In the genomic region with DNA sequence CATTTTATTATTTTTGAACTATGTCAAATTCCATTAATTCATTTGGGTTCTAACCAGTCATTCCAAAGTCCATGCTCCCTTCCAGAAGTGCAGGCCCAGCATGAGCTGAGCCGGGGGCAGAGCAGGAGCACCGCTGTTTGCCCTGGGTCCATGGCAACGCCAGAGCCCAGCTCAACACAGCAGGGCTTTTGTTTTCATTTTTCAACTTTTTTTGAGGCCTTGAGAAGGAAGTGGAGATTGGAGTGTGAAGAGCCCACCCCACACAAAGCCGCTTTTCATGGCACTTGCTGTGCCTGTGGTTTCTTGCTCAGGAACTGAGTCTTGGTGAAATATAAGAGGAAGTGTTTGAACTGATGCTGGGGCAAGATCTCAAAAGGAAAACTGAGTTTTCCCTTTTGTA, we compare ENCODE assay signal across 8 cellular contexts. TPM values are rescaled to one million over a fixed set of nuclear protein-coding genes. Genes with fewer than 3 reads are reported as not detected.
DNase-seq lines count a peak whose midpoint lies in the region; ATAC-seq, FAIRE-seq and TF ChIP-seq lines count a peak whose summit lies in the region.

No MANE protein-coding gene starts in this region.

- no peak overlapping the region for H2AFZ ChIP-seq in HepG2 (ENCODE audit: low read length)

- no peaks in the 10 kb centered on the region for H3K79me2 ChIP-seq in HepG2 (ENCODE audit: insufficient read depth, low read length)

- in situ Hi-C loops in HepG2 (cut with HindIII; ENCODE audit: extremely low pct_ligation_motif_present, low pct_unique_long_range_greater_than_20kb), result no loop called here

- TF ChIP-seq CTCF in HepG2 (CRISPR knock-in tag; IDR thresholded peaks at IDR 0.05) (no peak), thoracic aorta (IDR thresholded peaks at IDR 0.05) (no peak), Caco-2 (IDR thresholded peaks at IDR 0.05; ENCODE audit: insufficient read depth in 1 of 2, low read depth in 1 of 2, low read length in 1 of 2, severe bottlenecking in 1 of 2, unreplicated experiment in 1 of 2) (no peak)

- intact Hi-C loops in HepG2 (cut with micrococcal nuclease; ENCODE audit: unreplicated experiment), result loop anchor here (2.0 kb wide), 1 partner anchor 17 kb away; no protein-coding TSS in a partner anchor
- intact Hi-C loops in Caco-2 (cut with micrococcal nuclease; ENCODE audit: unreplicated experiment), result no loop called here

- POLR2A ChIA-PET in activated naive CD8-positive, alpha-beta T cell treated with anti-CD3 and anti-CD28 coated beads, Interleukin-2, amount 10 ng/mL, durations not matched to agents 7 days and 5 days (lab: Charles Lee), result interaction anchor here (1.0 to 6.2 kb wide), 8 partner anchors 13 to 90 kb away, joined by 3 to 76 read pairs (median 7); a partner anchor contains a TSS
- POLR2A ChIA-PET in HepG2 (lab: Yijun Ruan, JAX), result interaction anchor here (0.9 to 4.3 kb wide), 5 partner anchors 12 to 164 kb away, joined by 3 to 48 read pairs (median 5); a partner anchor contains a TSS
- POLR2A ChIA-PET in Caco-2 (lab: Charles Lee), result no interaction called here

- TF ChIP-seq POLR2A in HepG2 (IDR thresholded peaks at IDR 0.05; ENCODE audit: insufficient read depth in 1 of 2, low read depth in 2 of 2, low read length in 2 of 2), result peak in 1 of 2 experiments; percentile 40; a peak in 1 of 4 replicates

- WGBS in HepG2 (ENCODE audit: low lambda C conversion rate), result 0% methylated on average over 4 of the region's 4 CpGs

- H3K27ac Mint-ChIP-seq in activated naive CD8-positive, alpha-beta T cell treated with anti-CD3 and anti-CD28 coated beads, Interleukin-2, amount 10 ng/mL, durations not matched to agents 7 days and 5 days, result peak overlapping the region; percentile 93
- H3K27ac Mint-ChIP-seq in Caco-2 (ENCODE audit: unreplicated experiment), result no peak overlapping the region

- no peaks in the 10 kb centered on the region for H4K20me1 ChIP-seq in HepG2 (ENCODE audit: insufficient read depth, low read length)

- H3K36me3 Mint-ChIP-seq in activated naive CD8-positive, alpha-beta T cell treated with anti-CD3 and anti-CD28 coated beads, Interleukin-2, amount 10 ng/mL, durations not matched to agents 7 days and 5 days, result peaks cover 1% of the 10 kb centered on the region
- no peaks in the 10 kb centered on the region for H3K36me3 Mint-ChIP-seq in Caco-2 (ENCODE audit: insufficient read depth, unreplicated experiment)

- peak; percentile 92 for ATAC-seq in activated naive CD8-positive, alpha-beta T cell treated with anti-CD3 and anti-CD28 coated beads, Interleukin-2, amount 10 ng/mL, durations not matched to agents 7 days and 5 days (ENCODE audit: low read depth)
- peak; percentile 97 for ATAC-seq in HepG2
- no peak for ATAC-seq in thoracic aorta (ENCODE audit: insufficient number of reproducible peaks, low FRiP score, low read depth)
- no peak for ATAC-seq in GM21619 (IDR thresholded peaks at IDR 0.05; ENCODE audit: unreplicated experiment)

- H3K4me1 Mint-ChIP-seq in activated naive CD8-positive, alpha-beta T cell treated with anti-CD3 and anti-CD28 coated beads, Interleukin-2, amount 10 ng/mL, durations not matched to agents 7 days and 5 days, result peaks cover 40% of the 10 kb centered on the region
- H3K4me1 Mint-ChIP-seq in Caco-2 (ENCODE audit: low read depth, unreplicated experiment), result peaks cover 9% of the 10 kb centered on the region

- H3K9me3 Mint-ChIP-seq in activated naive CD8-positive, alpha-beta T cell treated with anti-CD3 and anti-CD28 coated beads, Interleukin-2, amount 10 ng/mL, durations not matched to agents 7 days and 5 days, result no peaks in the 10 kb centered on the region
- peaks cover 10% of the 10 kb centered on the region for H3K9me3 Mint-ChIP-seq in Caco-2 (ENCODE audit: unreplicated experiment)

- H3K4me3 ChIP-seq in HepG2 (replicated peaks in 1 of 3; ENCODE audit: insufficient read depth in 1 of 3, low read depth in 2 of 3, low read length in 3 of 3), result peak overlapping the region in 1 of 3 experiments; percentile 54; a peak in 1 of 6 replicates
- no peak overlapping the region for H3K4me3 ChIP-seq in thoracic aorta
- H3K4me3 ChIP-seq in Caco-2 (ENCODE audit: low read depth, low read length), result no peak overlapping the region

- peak overlapping the region; percentile 97 for H3K27ac ChIP-seq in HepG2 (ENCODE audit: extremely low read length, insufficient read depth, low read length)
- H3K27ac ChIP-seq in thoracic aorta, result peak overlapping the region; percentile 55 to 68

- H3K27me3 ChIP-seq in HepG2 (ENCODE audit: control insufficient read depth in 1 of 2, insufficient read depth in 2 of 2, low read length in 2 of 2) (no peaks in the 10 kb centered on the region), thoracic aorta (replicated peaks; ENCODE audit: insufficient read depth) (no peaks in the 10 kb centered on the region), Caco-2 (replicated peaks; ENCODE audit: control insufficient read depth, insufficient read depth, low read length) (no peaks in the 10 kb centered on the region)

- peak; percentile 69 for DNase-seq in activated effector memory CD4-positive, alpha-beta T cell treated with anti-CD3 and anti-CD28 coated beads, Interleukin-2, amount 50 U/mL, for 16 hours
- no peak for DNase-seq in activated effector memory CD4-positive, alpha-beta T cell treated with Interleukin-2 at 50 U/mL for 16 hours
- peak; percentile 59 for DNase-seq in activated naive CD8-positive, alpha-beta T cell treated with anti-CD3 and anti-CD28 coated beads, Interleukin-2, amount 10 ng/mL, durations not matched to agents 7 days and 5 days
- DNase-seq in HepG2 (ENCODE audit: low spot score) (peak; percentile 94), thoracic aorta (ENCODE audit: low spot score) (no peak), Caco-2 (no peak), NCI-H2107 (lab: John Stamatoyannopoulos, UW) (no peak)

- peaks cover 47% of the 10 kb centered on the region for H3K4me1 ChIP-seq in HepG2 (ENCODE audit: insufficient read depth, low read length)
- peaks cover 8 to 24% of the 10 kb centered on the region in 2 donors for H3K4me1 ChIP-seq in thoracic aorta (ENCODE audit: control insufficient read depth in 1 of 2, low read depth in 2 of 2)
- no peaks in the 10 kb centered on the region for H3K4me1 ChIP-seq in Caco-2

- TF ChIP-seq EP300 in HepG2 (IDR thresholded peaks at IDR 0.05; ENCODE audit: low read depth in 2 of 2, low read length in 2 of 2), result peak; percentile 63 to 67; a peak in 3 of 4 replicates
- no peak for TF ChIP-seq EP300 in HepG2 (CRISPR knock-in tag; IDR thresholded peaks at IDR 0.05; ENCODE audit: borderline replicate concordance)

- no peaks in the 10 kb centered on the region for H3K27me3 Mint-ChIP-seq in activated naive CD8-positive, alpha-beta T cell treated with anti-CD3 and anti-CD28 coated beads, Interleukin-2, amount 10 ng/mL, durations not matched to agents 7 days and 5 days
- no peaks in the 10 kb centered on the region for H3K27me3 Mint-ChIP-seq in Caco-2 (ENCODE audit: insufficient read depth, unreplicated experiment)

- H3K36me3 ChIP-seq in HepG2 (replicated peaks in 1 of 2; ENCODE audit: control insufficient read depth in 1 of 2, insufficient read depth in 2 of 2, low read length in 2 of 2) (no peaks in the 10 kb centered on the region), thoracic aorta (no peaks in the 10 kb centered on the region), Caco-2 (ENCODE audit: control insufficient read depth, insufficient read depth, low read length) (no peaks in the 10 kb centered on the region)

- FAIRE-seq in HepG2 (lab: Jason Lieb, UNC), result peak; percentile 96

- CTCF ChIA-PET in HepG2 (lab: Yijun Ruan, JAX; ENCODE audit: low intra/inter-chr PET ratio, low total read pairs), result no interaction called here
- CTCF ChIA-PET in Caco-2 (lab: Charles Lee), result no interaction called here

- H3K4me2 ChIP-seq in HepG2 (ENCODE audit: low read depth, low read length), result peak overlapping the region; percentile 78

- BruUV-seq in HepG2 (replicated peaks; lab: Mats Ljungman, UMichigan) (no TSS peak), Caco-2 (replicated peaks; lab: Mats Ljungman, UMichigan) (no TSS peak)

- no peak for TF ChIP-seq RAD21 in HepG2 (CRISPR knock-in tag; IDR thresholded peaks at IDR 0.05)

- no peaks in the 10 kb centered on the region for H3K9me3 ChIP-seq in HepG2 (ENCODE audit: low read length)
- peaks cover 10% of the 10 kb centered on the region for H3K9me3 ChIP-seq in thoracic aorta
- H3K9me3 ChIP-seq in Caco-2, result peaks cover 4% of the 10 kb centered on the region; the same call in 1 of the 2 replicates

- H3K9ac ChIP-seq in HepG2 (ENCODE audit: insufficient read depth, low read depth, low read length), result peak overlapping the region; percentile 74

- H3K4me3 Mint-ChIP-seq in activated naive CD8-positive, alpha-beta T cell treated with anti-CD3 and anti-CD28 coated beads, Interleukin-2, amount 10 ng/mL, durations not matched to agents 7 days and 5 days, result peak overlapping the region; percentile 77
- no peak overlapping the region for H3K4me3 Mint-ChIP-seq in Caco-2 (ENCODE audit: unreplicated experiment)

RNA-seq across cellular contexts. Expression of a gene that starts 13.2 kb away (rescaled TPM):
- total RNA-seq in activated naive CD8-positive, alpha-beta T cell treated with anti-CD3 and anti-CD28 coated beads, Interleukin-2, amount 10 ng/mL, durations not matched to agents 7 days and 5 days, result 100 to 1,000 TPM; 153 to 157 TPM
- 54.4 and 63.3 TPM in 2 replicates for total RNA-seq in HepG2 (2016; rRNA removed; fragmentation: Illumina TruSeq; extraction: Trizol)
- total RNA-seq in HepG2 (2016; cell fraction: cytosol; rRNA removed; fragmentation: Illumina TruSeq; extraction: Trizol; ENCODE audit: low read depth), result 77.4 and 86.8 TPM in 2 replicates
- total RNA-seq in HepG2 (2016; cell fraction: insoluble cytoplasmic fraction; rRNA removed; fragmentation: Illumina TruSeq; extraction: Trizol), result 53.4 and 57.4 TPM in 2 replicates
- total RNA-seq in HepG2 (2016; cell fraction: membrane; rRNA removed; fragmentation: Illumina TruSeq; extraction: Trizol), result 107 and 119 TPM in 2 replicates
- total RNA-seq in HepG2 (2016; cell fraction: nucleus; rRNA removed; fragmentation: Illumina TruSeq; extraction: Trizol), result 30.5 and 39.1 TPM in 2 replicates
- 75.9 and 78.8 TPM in 2 replicates for polyA plus RNA-seq in HepG2 (2011; rRNA removed)
- polyA plus RNA-seq in HepG2 (2011; cell fraction: cytosol; rRNA removed), result 94.5 and 113 TPM in 2 replicates
- 103 and 105 TPM in 2 replicates for polyA plus RNA-seq in HepG2 (2011; cell fraction: nucleus; rRNA removed)
- 35.7 and 48.7 TPM in 2 replicates for polyA plus RNA-seq in HepG2 (2012)
- 112 and 134 TPM in 2 replicates for polyA plus RNA-seq in HepG2 (2016; cell fraction: cytosol; fragmentation: Illumina TruSeq; extraction: Trizol; ENCODE audit: low read depth)
- polyA plus RNA-seq in HepG2 (2016; cell fraction: insoluble cytoplasmic fraction; fragmentation: Illumina TruSeq; extraction: Trizol; ENCODE audit: low read depth), result 63.9 and 73.9 TPM in 2 replicates
- polyA plus RNA-seq in HepG2 (2016; cell fraction: membrane; fragmentation: Illumina TruSeq; extraction: Trizol; ENCODE audit: low read depth), result 114 and 126 TPM in 2 replicates
- 61.2 and 66.3 TPM in 2 replicates for polyA plus RNA-seq in HepG2 (2016; cell fraction: nucleus; fragmentation: Illumina TruSeq; extraction: Trizol; ENCODE audit: insufficient read depth, low read depth)
- 63.7 and 112 TPM in 2 replicates for polyA minus RNA-seq in HepG2 (2011; rRNA and poly(A)+ RNA removed; ENCODE audit: low replicate concordance)
- polyA minus RNA-seq in HepG2 (2011; cell fraction: cytosol; rRNA and poly(A)+ RNA removed), result 25.9 and 26.0 TPM in 2 replicates
- 50.1 and 53.1 TPM in 2 replicates for polyA minus RNA-seq in HepG2 (2011; cell fraction: nucleus; rRNA and poly(A)+ RNA removed)
- 100 to 1,000 TPM; 125 to 126 TPM for total RNA-seq in thoracic aorta
- 56.2 and 60.6 TPM in 2 replicates for total RNA-seq in Caco-2 (2022)

RNA-seq across cellular contexts. Expression of a gene that starts 17.3 kb away (rescaled TPM):
- total RNA-seq in activated naive CD8-positive, alpha-beta T cell treated with anti-CD3 and anti-CD28 coated beads, Interleukin-2, amount 10 ng/mL, durations not matched to agents 7 days and 5 days, result 10 to 100 TPM; 15.8 to 16.3 TPM
- total RNA-seq in HepG2 (2016; rRNA removed; fragmentation: Illumina TruSeq; extraction: Trizol) (not detected in 2 replicates), thoracic aorta (1 to 10 TPM; 4.7 to 8.4 TPM), Caco-2 (2022) (not detected in 2 replicates)
- 0.26 TPM in 1 of 2 replicates, not detected in the other for total RNA-seq in HepG2 (2016; cell fraction: cytosol; rRNA removed; fragmentation: Illumina TruSeq; extraction: Trizol; ENCODE audit: low read depth)
- not detected in 2 replicates for total RNA-seq in HepG2 (2016; cell fraction: insoluble cytoplasmic fraction; rRNA removed; fragmentation: Illumina TruSeq; extraction: Trizol)
- not detected in 2 replicates for total RNA-seq in HepG2 (2016; cell fraction: membrane; rRNA removed; fragmentation: Illumina TruSeq; extraction: Trizol)
- not detected in 2 replicates for total RNA-seq in HepG2 (2016; cell fraction: nucleus; rRNA removed; fragmentation: Illumina TruSeq; extraction: Trizol)
- not detected in 2 replicates for polyA plus RNA-seq in HepG2 (2011; rRNA removed)
- not detected in 2 replicates for polyA plus RNA-seq in HepG2 (2011; cell fraction: cytosol; rRNA removed)
- polyA plus RNA-seq in HepG2 (2011; cell fraction: nucleus; rRNA removed), result not detected in 2 replicates
- not detected in 2 replicates for polyA plus RNA-seq in HepG2 (2012)
- polyA plus RNA-seq in HepG2 (2016; cell fraction: cytosol; fragmentation: Illumina TruSeq; extraction: Trizol; ENCODE audit: low read depth), result not detected in 2 replicates
- polyA plus RNA-seq in HepG2 (2016; cell fraction: insoluble cytoplasmic fraction; fragmentation: Illumina TruSeq; extraction: Trizol; ENCODE audit: low read depth), result not detected in 2 replicates
- not detected in 2 replicates for polyA plus RNA-seq in HepG2 (2016; cell fraction: membrane; fragmentation: Illumina TruSeq; extraction: Trizol; ENCODE audit: low read depth)
- not detected in 2 replicates for polyA plus RNA-seq in HepG2 (2016; cell fraction: nucleus; fragmentation: Illumina TruSeq; extraction: Trizol; ENCODE audit: insufficient read depth, low read depth)
- not detected in 2 replicates for polyA minus RNA-seq in HepG2 (2011; rRNA and poly(A)+ RNA removed; ENCODE audit: low replicate concordance)
- polyA minus RNA-seq in HepG2 (2011; cell fraction: cytosol; rRNA and poly(A)+ RNA removed), result not detected in 2 replicates
- 0.90 TPM in 1 of 2 replicates, not detected in the other for polyA minus RNA-seq in HepG2 (2011; cell fraction: nucleus; rRNA and poly(A)+ RNA removed)

Comparison
In these comparisons a context has a peak if more than half of its experiments do, and no peak if none do; other contexts are left out.
1. DNase-seq: peak in activated effector memory CD4-positive, alpha-beta T cell treated with anti-CD3 and anti-CD28 coated beads, Interleukin-2, amount 50 U/mL, for 16 hours (single experiment), activated naive CD8-positive, alpha-beta T cell treated with anti-CD3 and anti-CD28 coated beads, Interleukin-2, amount 10 ng/mL, durations not matched to agents 7 days and 5 days (single experiment) and HepG2 (single experiment); none in activated effector memory CD4-positive, alpha-beta T cell treated with Interleukin-2 at 50 U/mL for 16 hours (single experiment), thoracic aorta (single experiment), Caco-2 (0 of 2) and NCI-H2107 (single experiment).
2. ATAC-seq: peak in activated naive CD8-positive, alpha-beta T cell treated with anti-CD3 and anti-CD28 coated beads, Interleukin-2, amount 10 ng/mL, durations not matched to agents 7 days and 5 days (single experiment) and HepG2 (single experiment); none in thoracic aorta (single experiment) and GM21619 (single experiment).